In genomic region chr20:56392282-56393132, GRCh38 we compare ENCODE assay signal across 8 cellular contexts. TPM values are rescaled to one million over a fixed set of nuclear protein-coding genes. Genes with fewer than 3 reads are reported as not detected.
DNase-seq lines count a peak whose midpoint lies in the region; TF ChIP-seq lines count a peak whose summit lies in the region.

TSS of gene CSTF1 (plus strand) at chr20:56392645. CDS start at chr20:56395553, 2,908 bp downstream.

- no peaks in the 10 kb centered on the region; the same call in 1 of the 2 replicates for H3K27me3 Mint-ChIP-seq in HFFc6 (ENCODE audit: insufficient read depth)
- H3K27me3 Mint-ChIP-seq in activated naive CD4-positive, alpha-beta T cell treated with anti-CD3 and anti-CD28 coated beads, Interleukin-2, amount 10 ng/mL, durations not matched to agents 7 days and 5 days, result no peaks in the 10 kb centered on the region

- H3K9ac ChIP-seq in SK-N-MC (ENCODE audit: insufficient read length), result peak within 1 kb of the TSS; percentile 97

- peak; percentile 100 for DNase-seq in GM03348 (ENCODE audit: low spot score)
- DNase-seq in HFFc6, result peak; percentile 100
- DNase-seq in NB4 (ENCODE audit: low read depth), result peak; percentile 100
- DNase-seq in SK-N-MC (ENCODE audit: low read depth, low spot score), result peak; percentile 96
- peak; percentile 99 for DNase-seq in activated naive CD4-positive, alpha-beta T cell treated with anti-CD3 and anti-CD28 coated beads, Interleukin-2, amount 10 ng/mL, durations not matched to agents 7 days and 5 days
- peak; percentile 100 for DNase-seq in germinal center (ENCODE audit: low spot score)
- peak; percentile 71 to 99 (median 97) for DNase-seq in nucleus accumbens (lab: John Stamatoyannopoulos, UW)

- peaks cover 45% of the 10 kb centered on the region for H3K36me3 Mint-ChIP-seq in HFFc6 (ENCODE audit: low read depth)
- H3K36me3 Mint-ChIP-seq in activated naive CD4-positive, alpha-beta T cell treated with anti-CD3 and anti-CD28 coated beads, Interleukin-2, amount 10 ng/mL, durations not matched to agents 7 days and 5 days, result peaks cover 56% of the 10 kb centered on the region

- H3K27ac ChIP-seq in SK-N-MC (peak within 1 kb of the TSS; percentile 96), temporal lobe (ENCODE audit: low read depth, low read length) (no peak within 1 kb of the TSS)

- no peaks in the 10 kb centered on the region for H3K9me3 ChIP-seq in SK-N-MC (ENCODE audit: low read depth, low read length)

- H3K27ac Mint-ChIP-seq in HFFc6, result no peak within 1 kb of the TSS
- no peak within 1 kb of the TSS for H3K27ac Mint-ChIP-seq in activated naive CD4-positive, alpha-beta T cell treated with anti-CD3 and anti-CD28 coated beads, Interleukin-2, amount 10 ng/mL, durations not matched to agents 7 days and 5 days

- peak; percentile 79 for TF ChIP-seq POLR2A in NB4 (IDR thresholded peaks at IDR 0.05; ENCODE audit: extremely low read depth, insufficient read length)

- H3K9me3 Mint-ChIP-seq in HFFc6, result no peaks in the 10 kb centered on the region
- no peaks in the 10 kb centered on the region for H3K9me3 Mint-ChIP-seq in activated naive CD4-positive, alpha-beta T cell treated with anti-CD3 and anti-CD28 coated beads, Interleukin-2, amount 10 ng/mL, durations not matched to agents 7 days and 5 days

- CTCF ChIA-PET in activated naive CD4-positive, alpha-beta T cell treated with anti-CD3 and anti-CD28 coated beads, Interleukin-2, amount 10 ng/mL, durations not matched to agents 7 days and 5 days (lab: Charles Lee), result interaction anchor here (1.2 to 1.3 kb wide), 2 partner anchors 11 to 72 kb away, joined by 3 read pairs; no protein-coding TSS in a partner anchor

- no peak for TF ChIP-seq CTCF in HFFc6 (IDR thresholded peaks at IDR 0.05)
- no peak for TF ChIP-seq CTCF in NB4 (IDR thresholded peaks at IDR 0.05; ENCODE audit: low read depth, low read length)

- peaks cover 36% of the 10 kb centered on the region for H3K4me1 Mint-ChIP-seq in HFFc6 (ENCODE audit: low read depth)
- peaks cover 61% of the 10 kb centered on the region for H3K4me1 Mint-ChIP-seq in activated naive CD4-positive, alpha-beta T cell treated with anti-CD3 and anti-CD28 coated beads, Interleukin-2, amount 10 ng/mL, durations not matched to agents 7 days and 5 days

- H3K36me3 ChIP-seq in SK-N-MC (ENCODE audit: insufficient read depth, low read length), result peaks cover 61% of the 10 kb centered on the region

- H3K4me3 ChIP-seq in NB4 (ENCODE audit: low read depth, low read length), result peak within 1 kb of the TSS; percentile 97
- H3K4me3 ChIP-seq in SK-N-MC, result peak within 1 kb of the TSS; percentile 95

- H3K4me3 Mint-ChIP-seq in HFFc6, result no peak within 1 kb of the TSS
- no peak within 1 kb of the TSS for H3K4me3 Mint-ChIP-seq in activated naive CD4-positive, alpha-beta T cell treated with anti-CD3 and anti-CD28 coated beads, Interleukin-2, amount 10 ng/mL, durations not matched to agents 7 days and 5 days

RNA-seq across cellular contexts. Expression of gene CSTF1, which starts in this region (rescaled TPM):
- total RNA-seq in HFFc6 (2021; fragmentation: NEBNext Ultra II Directional; extraction: Animal tissue kit (Norgen Biotek cat#: 25700)), result 10 to 100 TPM; 32.1 to 40.5 (median 34.6) TPM
- 21.1 TPM for total RNA-seq in temporal lobe
